In the genomic region with DNA sequence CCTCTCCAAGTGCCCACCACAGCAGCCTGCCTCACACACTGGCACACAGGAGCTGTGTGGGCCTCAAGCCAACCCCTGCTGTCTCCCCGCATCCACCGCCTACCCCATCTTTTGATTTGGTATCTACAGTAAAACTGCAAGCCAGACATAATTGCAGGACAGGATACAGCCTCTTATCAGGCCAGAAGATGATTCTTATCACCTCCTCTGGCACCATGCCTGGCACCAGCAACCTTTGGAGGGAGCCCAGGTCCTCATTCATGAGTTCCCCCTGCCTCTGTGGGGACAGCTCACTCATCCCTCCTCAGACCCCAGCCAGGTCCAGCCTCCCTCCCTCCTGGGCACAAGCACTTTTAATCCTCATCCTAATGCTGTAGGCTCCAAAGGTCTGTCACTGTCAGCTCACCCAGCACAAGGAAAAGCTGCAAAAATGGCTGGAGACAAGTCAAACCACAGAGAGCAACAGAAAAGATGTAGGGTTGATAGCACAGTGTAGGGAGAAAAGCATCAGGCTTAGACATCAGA, we compare ENCODE assay signal across 18 cellular contexts. TPM values are rescaled to one million over a fixed set of nuclear protein-coding genes. Genes with fewer than 3 reads are reported as not detected.
DNase-seq lines count a peak whose midpoint lies in the region; ATAC-seq and TF ChIP-seq lines count a peak whose summit lies in the region.
"Had no signal": no experiment of that assay in that cellular context is flagged by ENCODE, and none has a peak within 500 bp of the region (broad histone marks: within the 10 kb centered on the region; RNA-seq: fewer than 3 reads in every experiment).

No MANE protein-coding gene starts in this region.

- H3K9me3 ChIP-seq in adrenal gland (replicated peaks in 1 of 3) (no peaks in the 10 kb centered on the region), spleen (no peaks in the 10 kb centered on the region), gastrocnemius medialis (no peaks in the 10 kb centered on the region)
- H3K9me3 ChIP-seq: prostate gland, suprapubic skin had no signal

- no peak for TF ChIP-seq CTCF in adrenal gland (IDR thresholded peaks at IDR 0.05)
- no peak for TF ChIP-seq CTCF in spleen (IDR thresholded peaks at IDR 0.05 in 8 of 11, conservative IDR thresholded peaks at IDR 0.05 in 3 of 11)
- TF ChIP-seq CTCF in gastrocnemius medialis (IDR thresholded peaks at IDR 0.05 in 4 of 5, conservative IDR thresholded peaks at IDR 0.05 in 1 of 5), result no peak

- in situ Hi-C loops in gastrocnemius medialis (cut with MboI; ENCODE audit: low sequenced_read_pairs in 4 of 4), result no loop called here

- H3K4me3 ChIP-seq in adrenal gland (no peak overlapping the region), spleen (no peak overlapping the region), gastrocnemius medialis (no peak overlapping the region)
- H3K4me3 ChIP-seq: cardiac muscle cell, prostate gland, suprapubic skin had no signal

- no peaks in the 10 kb centered on the region for H3K36me3 ChIP-seq in adrenal gland (replicated peaks in 1 of 2)
- no peaks in the 10 kb centered on the region for H3K36me3 ChIP-seq in spleen
- H3K36me3 ChIP-seq in gastrocnemius medialis, result no peaks in the 10 kb centered on the region
- H3K36me3 ChIP-seq: cardiac muscle cell, prostate gland, suprapubic skin had no signal

- no peak for TF ChIP-seq POLR2A in adrenal gland (IDR thresholded peaks at IDR 0.05)
- TF ChIP-seq POLR2A in spleen (IDR thresholded peaks at IDR 0.05), result no peak
- no peak for TF ChIP-seq POLR2A in gastrocnemius medialis (IDR thresholded peaks at IDR 0.05)

- no peak for DNase-seq in activated T-cell treated with anti-CD3 and anti-CD28 coated beads, Interleukin-2, amount 50 U/mL, for 24 hours
- no peak for DNase-seq in activated T-cell treated with anti-CD3 and anti-CD28 coated beads, Interleukin-2, amount 50 U/mL, for 48 hours
- DNase-seq in NCI-H2029 (lab: John Stamatoyannopoulos, UW) (peak; percentile 70), adrenal gland (peak in 6 of 7 donors; percentile 41 to 64 (median 48)), spleen (no peak), gastrocnemius medialis (no peak)
- no peak for DNase-seq in activated naive CD4-positive, alpha-beta T cell treated with anti-CD3 and anti-CD28 coated beads, Interleukin-2, amount 10 ng/mL, durations not matched to agents 7 days and 5 days
- DNase-seq: activated CD8-positive, alpha-beta memory T cell treated with anti-CD3 and anti-CD28 coated beads, Interleukin-2, amount 10 ng/mL, durations not matched to agents 7 days and 5 days; EL; glutamatergic neuron; kidney; NCI-H1048 had no signal

- 38 to 56% (median 44%) methylated on average over 2 of the region's 2 CpGs for WGBS in adrenal gland, 4 donors
- WGBS in spleen, 5 donors, result 51 to 85% (median 69%) methylated on average over 2 of the region's 2 CpGs

- peak overlapping the region; percentile 44 for H3K27ac Mint-ChIP-seq in activated T-cell treated with anti-CD3 and anti-CD28 coated beads, Interleukin-2, amount 50 U/mL, for 24 hours
- H3K27ac Mint-ChIP-seq in activated naive CD4-positive, alpha-beta T cell treated with anti-CD3 and anti-CD28 coated beads, Interleukin-2, amount 10 ng/mL, durations not matched to agents 7 days and 5 days, result no peak overlapping the region
- H3K27ac Mint-ChIP-seq: activated CD8-positive, alpha-beta memory T cell treated with anti-CD3 and anti-CD28 coated beads, Interleukin-2, amount 10 ng/mL, durations not matched to agents 7 days and 5 days had no signal

- H3K27me3 ChIP-seq in adrenal gland, result no peaks in the 10 kb centered on the region
- H3K27me3 ChIP-seq in spleen (replicated peaks in 1 of 7), result no peaks in the 10 kb centered on the region
- no peaks in the 10 kb centered on the region for H3K27me3 ChIP-seq in gastrocnemius medialis
- H3K27me3 ChIP-seq: cardiac muscle cell, suprapubic skin had no signal

- no peak overlapping the region for H3K27ac ChIP-seq in adrenal gland
- peak overlapping the region in 5 of 8 donors; percentile 1 to 90 (median 89) for H3K27ac ChIP-seq in spleen
- no peak overlapping the region for H3K27ac ChIP-seq in gastrocnemius medialis
- H3K27ac ChIP-seq: cardiac muscle cell, prostate gland, suprapubic skin had no signal

- H3K27me3 Mint-ChIP-seq in activated T-cell treated with anti-CD3 and anti-CD28 coated beads, Interleukin-2, amount 50 U/mL, for 24 hours, result no peaks in the 10 kb centered on the region
- no peaks in the 10 kb centered on the region for H3K27me3 Mint-ChIP-seq in activated naive CD4-positive, alpha-beta T cell treated with anti-CD3 and anti-CD28 coated beads, Interleukin-2, amount 10 ng/mL, durations not matched to agents 7 days and 5 days
- H3K27me3 Mint-ChIP-seq: activated CD8-positive, alpha-beta memory T cell treated with anti-CD3 and anti-CD28 coated beads, Interleukin-2, amount 10 ng/mL, durations not matched to agents 7 days and 5 days had no signal

- H3K9me3 Mint-ChIP-seq in activated T-cell treated with anti-CD3 and anti-CD28 coated beads, Interleukin-2, amount 50 U/mL, for 24 hours, result no peaks in the 10 kb centered on the region
- H3K9me3 Mint-ChIP-seq in activated naive CD4-positive, alpha-beta T cell treated with anti-CD3 and anti-CD28 coated beads, Interleukin-2, amount 10 ng/mL, durations not matched to agents 7 days and 5 days, result no peaks in the 10 kb centered on the region
- H3K9me3 Mint-ChIP-seq: activated naive CD4-positive, alpha-beta T cell treated with anti-CD3 and anti-CD28 coated beads, Interleukin-2, amount 50 U/mL, for 72 hours had no signal

- intact Hi-C loops in adrenal gland (cut with DNase I), result no loop called here
- intact Hi-C loops in spleen (cut with DNase I; ENCODE audit: low total_unique reads), result no loop called here
- intact Hi-C loops in gastrocnemius medialis (cut with DNase I; ENCODE audit: low total_unique reads), result no loop called here

- peaks cover 12 to 33% of the 10 kb centered on the region in 2 donors for H3K4me1 ChIP-seq in adrenal gland (replicated peaks in 1 of 2)
- H3K4me1 ChIP-seq in spleen, result peaks cover 10 to 100% (median 57%) of the 10 kb centered on the region in 6 donors
- H3K4me1 ChIP-seq in gastrocnemius medialis, result peaks cover 11 to 22% of the 10 kb centered on the region in 2 donors
- H3K4me1 ChIP-seq: prostate gland had no signal

- ATAC-seq in gastrocnemius medialis (no peak), GM21529 (IDR thresholded peaks at IDR 0.05; ENCODE audit: unreplicated experiment) (no peak)
- ATAC-seq: activated CD8-positive, alpha-beta memory T cell treated with anti-CD3 and anti-CD28 coated beads, Interleukin-2, amount 10 ng/mL, durations not matched to agents 7 days and 5 days; activated naive CD4-positive, alpha-beta T cell treated with anti-CD3 and anti-CD28 coated beads, Interleukin-2, amount 50 U/mL, for 72 hours; Right ventricle myocardium inferior had no signal

- peaks cover 10% of the 10 kb centered on the region for H3K4me1 Mint-ChIP-seq in activated T-cell treated with anti-CD3 and anti-CD28 coated beads, Interleukin-2, amount 50 U/mL, for 24 hours (ENCODE audit: low read depth)
- H3K4me1 Mint-ChIP-seq in activated naive CD4-positive, alpha-beta T cell treated with anti-CD3 and anti-CD28 coated beads, Interleukin-2, amount 10 ng/mL, durations not matched to agents 7 days and 5 days, result peaks cover 12% of the 10 kb centered on the region

- no peak overlapping the region for H3K4me3 Mint-ChIP-seq in activated T-cell treated with anti-CD3 and anti-CD28 coated beads, Interleukin-2, amount 50 U/mL, for 24 hours
- no peak overlapping the region for H3K4me3 Mint-ChIP-seq in activated naive CD4-positive, alpha-beta T cell treated with anti-CD3 and anti-CD28 coated beads, Interleukin-2, amount 10 ng/mL, durations not matched to agents 7 days and 5 days
- H3K4me3 Mint-ChIP-seq: activated CD8-positive, alpha-beta memory T cell treated with anti-CD3 and anti-CD28 coated beads, Interleukin-2, amount 10 ng/mL, durations not matched to agents 7 days and 5 days had no signal

- CTCF ChIA-PET in activated naive CD4-positive, alpha-beta T cell treated with anti-CD3 and anti-CD28 coated beads, Interleukin-2, amount 10 ng/mL, durations not matched to agents 7 days and 5 days (lab: Charles Lee), result no interaction called here

- H3K36me3 Mint-ChIP-seq in activated T-cell treated with anti-CD3 and anti-CD28 coated beads, Interleukin-2, amount 50 U/mL, for 24 hours (ENCODE audit: low read depth), result no peaks in the 10 kb centered on the region
- H3K36me3 Mint-ChIP-seq in activated naive CD4-positive, alpha-beta T cell treated with anti-CD3 and anti-CD28 coated beads, Interleukin-2, amount 10 ng/mL, durations not matched to agents 7 days and 5 days, result no peaks in the 10 kb centered on the region
- H3K36me3 Mint-ChIP-seq: activated CD8-positive, alpha-beta memory T cell treated with anti-CD3 and anti-CD28 coated beads, Interleukin-2, amount 10 ng/mL, durations not matched to agents 7 days and 5 days; activated naive CD4-positive, alpha-beta T cell treated with anti-CD3 and anti-CD28 coated beads, Interleukin-2, amount 50 U/mL, for 72 hours had no signal

RNA-seq across cellular contexts. Expression of a gene that starts 9.7 kb away (rescaled TPM):
- total RNA-seq in adrenal gland (10 to 100 TPM; 21.1 to 38.0 (median 24.3) TPM), spleen (100 to 1,000 TPM in 4 of 7 donors, 10 to 100 TPM in 3; 43.2 to 127 (median 101) TPM), gastrocnemius medialis (10 to 100 TPM; 27.1 to 35.3 (median 33.7) TPM)
- polyA plus RNA-seq in adrenal gland (10 to 100 TPM in 1 of 3 donors, 1 to 10 TPM in 2; 8.9 to 46.7 (median 9.6) TPM), spleen (10 to 100 TPM in 2 of 3 donors, 1 to 10 TPM in 1; 9.5 to 42.9 (median 14.2) TPM)

RNA-seq across cellular contexts. Expression of a gene that starts 31.6 kb away (rescaled TPM):
- 10 to 100 TPM; 17.6 to 56.5 (median 36.5) TPM for total RNA-seq in adrenal gland
- 10 to 100 TPM; 12.2 to 34.2 (median 22.6) TPM for polyA plus RNA-seq in adrenal gland
- 10 to 100 TPM; 18.8 to 41.4 (median 29.0) TPM for total RNA-seq in spleen
- polyA plus RNA-seq in spleen, result 1 to 10 TPM; 2.6 to 9.0 (median 5.4) TPM
- 10 to 100 TPM in 1 of 4 donors, 1 to 10 TPM in 3; 6.8 to 22.7 (median 9.1) TPM for total RNA-seq in gastrocnemius medialis

Comparison
In these comparisons a context has a peak if more than half of its experiments do, and no peak if none do; other contexts are left out.
1. DNase-seq: peak in NCI-H2029 (single experiment) and adrenal gland (6 of 7); none in activated T-cell treated with anti-CD3 and anti-CD28 coated beads, Interleukin-2, amount 50 U/mL, for 24 hours (single experiment), activated T-cell treated with anti-CD3 and anti-CD28 coated beads, Interleukin-2, amount 50 U/mL, for 48 hours (0 of 2), spleen (single experiment), activated naive CD4-positive, alpha-beta T cell treated with anti-CD3 and anti-CD28 coated beads, Interleukin-2, amount 10 ng/mL, durations not matched to agents 7 days and 5 days (single experiment) and gastrocnemius medialis (0 of 2).
2. H3K27ac ChIP-seq: peak in spleen (5 of 8); none in adrenal gland (0 of 5) and gastrocnemius medialis (0 of 4).